In the genomic region with DNA sequence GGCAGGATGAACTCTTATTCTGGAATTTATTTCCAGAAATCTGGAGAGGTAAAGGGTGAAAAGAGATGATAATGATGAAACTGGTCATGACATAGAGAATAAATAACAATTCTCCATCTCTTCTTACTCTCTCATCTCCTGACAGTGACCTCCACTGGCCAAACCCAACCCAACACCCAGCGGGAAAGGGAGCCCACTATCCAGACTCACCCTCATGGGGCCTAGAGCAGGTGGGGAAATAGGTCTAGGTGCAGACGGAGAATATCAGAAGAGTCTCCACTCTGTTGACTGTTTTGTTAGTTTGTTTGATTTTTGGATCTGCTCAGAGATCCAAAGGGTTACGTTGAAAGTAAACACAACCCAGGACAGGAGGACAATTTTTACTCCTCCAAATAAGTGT, we compare ENCODE assay signal across 21 cellular contexts.
A peak's percentile ranks its signal among the peaks of the same experiment; 100 is the strongest.
DNase-seq lines count a peak whose midpoint lies in the region; ATAC-seq and TF ChIP-seq lines count a peak whose summit lies in the region.
"Had no signal": no experiment of that assay in that cellular context is flagged by ENCODE, and none has a peak within 500 bp of the region (broad histone marks: within the 10 kb centered on the region; RNA-seq: fewer than 3 reads in every experiment).

No MANE protein-coding gene starts in this region.

- peaks cover 46% of the 10 kb centered on the region for H3K4me1 Mint-ChIP-seq in WTC11
- peaks cover 22% of the 10 kb centered on the region for H3K4me1 Mint-ChIP-seq in progenitor cell of endocrine pancreas (ENCODE audit: low read depth)
- H3K4me1 Mint-ChIP-seq: CD4-positive, CD25-positive, alpha-beta regulatory T cell had no signal

- H3K27ac Mint-ChIP-seq in WTC11: peak overlapping the region; percentile 88
- H3K27ac Mint-ChIP-seq in progenitor cell of endocrine pancreas: peak overlapping the region; percentile 95
- H3K27ac Mint-ChIP-seq: CD4-positive, CD25-positive, alpha-beta regulatory T cell had no signal

- H3K36me3 Mint-ChIP-seq in WTC11 (no peaks in the 10 kb centered on the region), progenitor cell of endocrine pancreas (ENCODE audit: insufficient read depth) (no peaks in the 10 kb centered on the region)
- H3K36me3 Mint-ChIP-seq: CD4-positive, CD25-positive, alpha-beta regulatory T cell had no signal

- H3K27me3 ChIP-seq in iPS-18a (ENCODE audit: control insufficient read depth, insufficient read depth, low read length): no peaks in the 10 kb centered on the region
- H3K27me3 ChIP-seq: MG63, Peyer's patch had no signal

- H3K27ac ChIP-seq in iPS-18a (ENCODE audit: low read length): peak overlapping the region; percentile 2
- H3K27ac ChIP-seq: Peyer's patch had no signal

- no peaks in the 10 kb centered on the region for H3K36me3 ChIP-seq in iPS-18a (ENCODE audit: control insufficient read depth, low read depth, low read length)
- H3K36me3 ChIP-seq: MG63, Peyer's patch had no signal

- H3K4me3 ChIP-seq in iPS-18a (ENCODE audit: low read length): no peak overlapping the region
- H3K4me3 ChIP-seq: K562, MG63, Peyer's patch had no signal

- POLR2A ChIA-PET in WTC11 (lab: Charles Lee): interaction anchor here (1.0 kb wide), 1 partner anchor 20 kb away, joined by 5 read pairs; no protein-coding TSS in a partner anchor

- peak; percentile 14 for DNase-seq in DMS53 treated with DMSO at 0.1 percent for 48 hours (lab: John Stamatoyannopoulos, UW; ENCODE audit: unreplicated experiment)
- no peak for DNase-seq in WTC11 (ENCODE audit: low spot score)
- DNase-seq in progenitor cell of endocrine pancreas (ENCODE audit: low spot score, unreplicated experiment): no peak
- no peak for DNase-seq in stimulated activated CD4-positive, alpha-beta T cell treated with anti-CD3 and anti-CD28 coated beads, Interleukin-1b, Interleukin-23, amount 100 ng/mL, for 48 hours
- no peak for DNase-seq in NCI-H1436 (lab: John Stamatoyannopoulos, UW)
- DNase-seq in AG08395 (ENCODE audit: low spot score): no peak
- DNase-seq in HCEC 1CT: no peak
- DNase-seq: CD4-positive, CD25-positive, alpha-beta regulatory T cell; DND-41; MG63; NCI-H1417 treated with DMSO at 0.1 percent for 48 hours; NCI-H2081; NCI-H2171; NCI-H345; NCI-H524; NCI-H774; NK-92 treated with Interleukin-12 subunit alpha and Interleukin-12 subunit beta, amount 100 ng/mL, for 24 hours; Peyer's patch had no signal

- peaks cover 25% of the 10 kb centered on the region for H3K27me3 Mint-ChIP-seq in WTC11 (ENCODE audit: low read depth)
- H3K27me3 Mint-ChIP-seq in progenitor cell of endocrine pancreas: peaks cover 4% of the 10 kb centered on the region

- no peak for TF ChIP-seq CTCF in WTC11 (IDR thresholded peaks at IDR 0.05)
- no peak for TF ChIP-seq CTCF in progenitor cell of endocrine pancreas (IDR thresholded peaks at IDR 0.05; ENCODE audit: unreplicated experiment)

- H3K9me3 Mint-ChIP-seq in WTC11 (no peaks in the 10 kb centered on the region), progenitor cell of endocrine pancreas (ENCODE audit: low read depth) (no peaks in the 10 kb centered on the region)

- H3K9me3 ChIP-seq in iPS-18a (ENCODE audit: control insufficient read depth, low read depth, low read length): no peaks in the 10 kb centered on the region
- H3K9me3 ChIP-seq: MG63, Peyer's patch had no signal

- CTCF ChIA-PET in WTC11 (lab: Charles Lee): interaction anchor here (0.9 to 1.0 kb wide), 4 partner anchors 21 to 136 kb away, joined by 3 to 8 read pairs (median 4); no protein-coding TSS in a partner anchor

- peak; percentile 47 for ATAC-seq in WTC11
- ATAC-seq: K562, SK-N-SH treated with all-trans-retinoic acid at 6 μM for 48 hours had no signal

- H3K4me3 Mint-ChIP-seq in WTC11: peak overlapping the region; percentile 24
- no peak overlapping the region for H3K4me3 Mint-ChIP-seq in progenitor cell of endocrine pancreas (ENCODE audit: low read depth)
- H3K4me3 Mint-ChIP-seq: CD4-positive, CD25-positive, alpha-beta regulatory T cell had no signal

- H3K9ac ChIP-seq in iPS-18a (ENCODE audit: low read length): no peak overlapping the region

- peaks cover 33% of the 10 kb centered on the region for H3K4me1 ChIP-seq in iPS-18a (ENCODE audit: control insufficient read depth, low read depth, low read length)
- H3K4me1 ChIP-seq: Peyer's patch had no signal

TF ChIP-seq in WTC11, 78 proteins besides CTCF, POLR2A, EP300 and RAD21 (continues in another document):
- no peak for TF ChIP-seq ZNF121 (CRISPR knock-in tag; IDR thresholded peaks at IDR 0.05)
- no peak for TF ChIP-seq CREB1 (CRISPR knock-in tag; IDR thresholded peaks at IDR 0.05)
- no peak for TF ChIP-seq HMGA2 (CRISPR knock-in tag; IDR thresholded peaks at IDR 0.05)
- TF ChIP-seq ZNF396 (CRISPR knock-in tag; IDR thresholded peaks at IDR 0.05; ENCODE audit: borderline replicate concordance): no peak
- TF ChIP-seq, protein P1, sequence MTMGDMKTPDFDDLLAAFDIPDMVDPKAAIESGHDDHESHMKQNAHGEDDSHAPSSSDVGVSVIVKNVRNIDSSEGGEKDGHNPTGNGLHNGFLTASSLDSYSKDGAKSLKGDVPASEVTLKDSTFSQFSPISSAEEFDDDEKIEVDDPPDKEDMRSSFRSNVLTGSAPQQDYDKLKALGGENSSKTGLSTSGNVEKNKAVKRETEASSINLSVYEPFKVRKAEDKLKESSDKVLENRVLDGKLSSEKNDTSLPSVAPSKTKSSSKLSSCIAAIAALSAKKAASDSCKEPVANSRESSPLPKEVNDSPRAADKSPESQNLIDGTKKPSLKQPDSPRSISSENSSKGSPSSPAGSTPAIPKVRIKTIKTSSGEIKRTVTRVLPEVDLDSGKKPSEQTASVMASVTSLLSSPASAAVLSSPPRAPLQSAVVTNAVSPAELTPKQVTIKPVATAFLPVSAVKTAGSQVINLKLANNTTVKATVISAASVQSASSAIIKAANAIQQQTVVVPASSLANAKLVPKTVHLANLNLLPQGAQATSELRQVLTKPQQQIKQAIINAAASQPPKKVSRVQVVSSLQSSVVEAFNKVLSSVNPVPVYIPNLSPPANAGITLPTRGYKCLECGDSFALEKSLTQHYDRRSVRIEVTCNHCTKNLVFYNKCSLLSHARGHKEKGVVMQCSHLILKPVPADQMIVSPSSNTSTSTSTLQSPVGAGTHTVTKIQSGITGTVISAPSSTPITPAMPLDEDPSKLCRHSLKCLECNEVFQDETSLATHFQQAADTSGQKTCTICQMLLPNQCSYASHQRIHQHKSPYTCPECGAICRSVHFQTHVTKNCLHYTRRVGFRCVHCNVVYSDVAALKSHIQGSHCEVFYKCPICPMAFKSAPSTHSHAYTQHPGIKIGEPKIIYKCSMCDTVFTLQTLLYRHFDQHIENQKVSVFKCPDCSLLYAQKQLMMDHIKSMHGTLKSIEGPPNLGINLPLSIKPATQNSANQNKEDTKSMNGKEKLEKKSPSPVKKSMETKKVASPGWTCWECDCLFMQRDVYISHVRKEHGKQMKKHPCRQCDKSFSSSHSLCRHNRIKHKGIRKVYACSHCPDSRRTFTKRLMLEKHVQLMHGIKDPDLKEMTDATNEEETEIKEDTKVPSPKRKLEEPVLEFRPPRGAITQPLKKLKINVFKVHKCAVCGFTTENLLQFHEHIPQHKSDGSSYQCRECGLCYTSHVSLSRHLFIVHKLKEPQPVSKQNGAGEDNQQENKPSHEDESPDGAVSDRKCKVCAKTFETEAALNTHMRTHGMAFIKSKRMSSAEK (CRISPR knock-in tag; IDR thresholded peaks at IDR 0.05; ENCODE audit: borderline replicate concordance): no peak
- TF ChIP-seq, protein P2, sequence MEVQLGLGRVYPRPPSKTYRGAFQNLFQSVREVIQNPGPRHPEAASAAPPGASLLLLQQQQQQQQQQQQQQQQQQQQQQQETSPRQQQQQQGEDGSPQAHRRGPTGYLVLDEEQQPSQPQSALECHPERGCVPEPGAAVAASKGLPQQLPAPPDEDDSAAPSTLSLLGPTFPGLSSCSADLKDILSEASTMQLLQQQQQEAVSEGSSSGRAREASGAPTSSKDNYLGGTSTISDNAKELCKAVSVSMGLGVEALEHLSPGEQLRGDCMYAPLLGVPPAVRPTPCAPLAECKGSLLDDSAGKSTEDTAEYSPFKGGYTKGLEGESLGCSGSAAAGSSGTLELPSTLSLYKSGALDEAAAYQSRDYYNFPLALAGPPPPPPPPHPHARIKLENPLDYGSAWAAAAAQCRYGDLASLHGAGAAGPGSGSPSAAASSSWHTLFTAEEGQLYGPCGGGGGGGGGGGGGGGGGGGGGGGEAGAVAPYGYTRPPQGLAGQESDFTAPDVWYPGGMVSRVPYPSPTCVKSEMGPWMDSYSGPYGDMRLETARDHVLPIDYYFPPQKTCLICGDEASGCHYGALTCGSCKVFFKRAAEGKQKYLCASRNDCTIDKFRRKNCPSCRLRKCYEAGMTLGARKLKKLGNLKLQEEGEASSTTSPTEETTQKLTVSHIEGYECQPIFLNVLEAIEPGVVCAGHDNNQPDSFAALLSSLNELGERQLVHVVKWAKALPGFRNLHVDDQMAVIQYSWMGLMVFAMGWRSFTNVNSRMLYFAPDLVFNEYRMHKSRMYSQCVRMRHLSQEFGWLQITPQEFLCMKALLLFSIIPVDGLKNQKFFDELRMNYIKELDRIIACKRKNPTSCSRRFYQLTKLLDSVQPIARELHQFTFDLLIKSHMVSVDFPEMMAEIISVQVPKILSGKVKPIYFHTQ (CRISPR knock-in tag; IDR thresholded peaks at IDR 0.05): no peak
- TF ChIP-seq GRHL2 (CRISPR knock-in tag; IDR thresholded peaks at IDR 0.05; ENCODE audit: insufficient replicate concordance, severe bottlenecking): no peak
- no peak for TF ChIP-seq PRRX2 (CRISPR knock-in tag; IDR thresholded peaks at IDR 0.05)
- no peak for TF ChIP-seq NR2C2 (CRISPR knock-in tag; IDR thresholded peaks at IDR 0.05)
- TF ChIP-seq TCF7 (CRISPR knock-in tag; IDR thresholded peaks at IDR 0.05; ENCODE audit: low read depth): no peak
- no peak for TF ChIP-seq CBFB (CRISPR knock-in tag; IDR thresholded peaks at IDR 0.05; ENCODE audit: low read depth)
- TF ChIP-seq, protein P3, sequence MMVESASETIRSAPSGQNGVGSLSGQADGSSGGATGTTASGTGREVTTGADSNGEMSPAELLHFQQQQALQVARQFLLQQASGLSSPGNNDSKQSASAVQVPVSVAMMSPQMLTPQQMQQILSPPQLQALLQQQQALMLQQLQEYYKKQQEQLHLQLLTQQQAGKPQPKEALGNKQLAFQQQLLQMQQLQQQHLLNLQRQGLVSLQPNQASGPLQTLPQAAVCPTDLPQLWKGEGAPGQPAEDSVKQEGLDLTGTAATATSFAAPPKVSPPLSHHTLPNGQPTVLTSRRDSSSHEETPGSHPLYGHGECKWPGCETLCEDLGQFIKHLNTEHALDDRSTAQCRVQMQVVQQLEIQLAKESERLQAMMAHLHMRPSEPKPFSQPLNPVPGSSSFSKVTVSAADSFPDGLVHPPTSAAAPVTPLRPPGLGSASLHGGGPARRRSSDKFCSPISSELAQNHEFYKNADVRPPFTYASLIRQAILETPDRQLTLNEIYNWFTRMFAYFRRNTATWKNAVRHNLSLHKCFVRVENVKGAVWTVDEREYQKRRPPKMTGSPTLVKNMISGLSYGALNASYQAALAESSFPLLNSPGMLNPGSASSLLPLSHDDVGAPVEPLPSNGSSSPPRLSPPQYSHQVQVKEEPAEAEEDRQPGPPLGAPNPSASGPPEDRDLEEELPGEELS (CRISPR knock-in tag; IDR thresholded peaks at IDR 0.05): no peak
- no peak for TF ChIP-seq GABPB1 (CRISPR knock-in tag; IDR thresholded peaks at IDR 0.05)
- no peak for TF ChIP-seq ATF1 (CRISPR knock-in tag; IDR thresholded peaks at IDR 0.05)
